20 cellular contexts compared by ENCODE assay signal in the genomic region with DNA sequence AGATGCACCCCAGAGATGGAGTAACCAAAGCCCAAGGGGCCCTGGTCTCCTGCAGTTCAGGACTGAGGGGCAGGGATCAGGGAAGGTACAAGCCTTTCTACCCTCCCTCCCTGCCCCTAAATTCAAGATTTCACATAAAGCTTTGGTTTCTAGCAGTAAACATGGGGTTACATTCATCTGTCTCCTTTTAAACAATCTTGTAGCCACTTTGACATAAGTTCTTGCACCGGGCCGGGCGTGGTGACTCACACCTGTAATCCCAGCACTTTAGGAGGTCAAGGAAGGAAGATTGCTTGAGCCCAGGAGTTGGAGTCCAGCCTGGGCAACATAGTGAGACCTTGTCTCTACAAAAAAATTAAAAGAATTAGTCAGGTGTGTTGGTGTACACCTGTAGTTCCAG. TPM values are rescaled to one million over a fixed set of nuclear protein-coding genes. Genes with fewer than 3 reads are reported as not detected.
"Had no signal": no experiment of that assay in that cellular context is flagged by ENCODE, and none has a peak within 500 bp of the region (broad histone marks: within the 10 kb centered on the region; RNA-seq: fewer than 3 reads in every experiment).

No MANE protein-coding gene starts in this region.

- DNase-seq: KBM-7, MM.1S, NCI-H1105 treated with DMSO at 0.1 percent for 48 hours, NCI-H1417 treated with DMSO at 0.1 percent for 48 hours, NCI-H146, NCI-H1694 treated with DMSO at 0.1 percent for 48 hours, NCI-H1930, NCI-H2081, NCI-H2107, NCI-H2227 treated with DMSO at 0.1 percent for 48 hours, NCI-H524, NCI-H526 treated with DMSO at 0.1 percent for 48 hours, NCI-H748 treated with DMSO at 0.1 percent for 48 hours, Right ventricle myocardium superior, RPMI8226, SIG-M5 had no signal

RNA-seq across cellular contexts. Expression of gene ACTR3C, which starts 4.0 kb away (rescaled TPM):
- total RNA-seq: LHCN-M2, M059J, NCI-H460, SJSA1 had no signal

RNA-seq across cellular contexts. Expression of gene LRRC61, which starts 4.2 kb away (rescaled TPM):
- total RNA-seq: LHCN-M2, M059J, SJSA1 had no signal

RNA-seq across cellular contexts. Expression of gene RARRES2, which starts 14.1 kb away (rescaled TPM):
- total RNA-seq: NCI-H460, SJSA1 had no signal
